In the genomic region with DNA sequence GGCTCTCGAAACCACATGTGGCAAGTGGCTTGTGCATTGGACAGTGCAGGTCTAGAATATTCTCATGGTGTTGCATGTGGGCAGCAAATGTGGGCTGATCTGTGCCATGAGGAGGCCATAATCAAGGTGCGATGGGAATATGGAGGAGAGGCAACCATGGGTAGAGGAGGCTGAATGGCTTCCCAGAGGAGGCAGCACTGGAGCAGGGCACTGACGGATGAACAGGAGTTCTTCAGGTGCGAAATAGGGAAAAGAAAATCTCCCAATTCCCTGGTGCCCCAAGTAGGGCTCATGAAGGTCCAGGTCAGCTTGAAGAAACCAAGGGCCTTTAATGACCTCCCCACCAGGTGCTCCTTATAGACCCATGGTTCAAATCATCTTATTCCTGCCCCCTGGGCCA, we compare ENCODE assay signal across 19 cellular contexts.
DNase-seq lines count a peak whose midpoint lies in the region; ATAC-seq lines count a peak whose summit lies in the region.
"Had no signal": no experiment of that assay in that cellular context is flagged by ENCODE, and none has a peak within 500 bp of the region (broad histone marks: within the 10 kb centered on the region; RNA-seq: fewer than 3 reads in every experiment).

No MANE protein-coding gene starts in this region.

- no peaks in the 10 kb centered on the region for H3K36me3 Mint-ChIP-seq in activated naive CD8-positive, alpha-beta T cell treated with anti-CD3 and anti-CD28 coated beads, Interleukin-2, amount 10 ng/mL, durations not matched to agents 7 days and 5 days
- H3K36me3 Mint-ChIP-seq in activated naive CD8-positive, alpha-beta T cell treated with anti-CD3 and anti-CD28 coated beads, Interleukin-2, amount 50 U/mL, for 24 hours (ENCODE audit: low read depth), result no peaks in the 10 kb centered on the region
- H3K36me3 Mint-ChIP-seq in CD4-positive, alpha-beta memory T cell, result no peaks in the 10 kb centered on the region
- H3K36me3 Mint-ChIP-seq in T-helper 17 cell (ENCODE audit: low read depth), result no peaks in the 10 kb centered on the region
- H3K36me3 Mint-ChIP-seq: CD4-positive, CD25-positive, alpha-beta regulatory T cell had no signal

- H3K79me1 ChIP-seq in trophoblast cell (ENCODE audit: low read length), result peaks cover 49% of the 10 kb centered on the region

- no peak overlapping the region for H4K12ac ChIP-seq in trophoblast cell (ENCODE audit: low read depth, low read length)

- H3K9me3 Mint-ChIP-seq in activated naive CD8-positive, alpha-beta T cell treated with anti-CD3 and anti-CD28 coated beads, Interleukin-2, amount 10 ng/mL, durations not matched to agents 7 days and 5 days, result peaks cover 8% of the 10 kb centered on the region
- peaks cover 4% of the 10 kb centered on the region for H3K9me3 Mint-ChIP-seq in activated naive CD8-positive, alpha-beta T cell treated with anti-CD3 and anti-CD28 coated beads, Interleukin-2, amount 50 U/mL, for 24 hours
- H3K9me3 Mint-ChIP-seq in CD4-positive, alpha-beta memory T cell, result peaks cover 0 to 10% (median 5%) of the 10 kb centered on the region in 8 donors

- H3K14ac ChIP-seq in trophoblast cell (ENCODE audit: low read length), result no peak overlapping the region

- ATAC-seq in activated naive CD8-positive, alpha-beta T cell treated with anti-CD3 and anti-CD28 coated beads, Interleukin-2, amount 10 ng/mL, durations not matched to agents 7 days and 5 days (ENCODE audit: low read depth), result no peak
- no peak for ATAC-seq in activated naive CD8-positive, alpha-beta T cell treated with anti-CD3 and anti-CD28 coated beads, Interleukin-2, amount 50 U/mL, for 24 hours
- ATAC-seq in T-helper 17 cell (no peak), HG03095 (IDR thresholded peaks at IDR 0.05; ENCODE audit: unreplicated experiment) (no peak)
- ATAC-seq: GM23338 had no signal

- no CpG with 5 or more reads among the region's 4 CpGs for WGBS in trophoblast cell (ENCODE audit: extremely low coverage, insufficient coverage, insufficient read length)

- no peak overlapping the region for H2AFZ ChIP-seq in trophoblast cell (ENCODE audit: insufficient read depth, low read length, poor library complexity)
- H2AFZ ChIP-seq: GM23338 had no signal

- H2BK12ac ChIP-seq in trophoblast cell (ENCODE audit: low read length), result peak overlapping the region; percentile 97

- H3K4me1 ChIP-seq in CD4-positive, alpha-beta memory T cell (ENCODE audit: insufficient read depth, low read length), result peaks cover 22% of the 10 kb centered on the region
- H3K4me1 ChIP-seq in trophoblast cell (ENCODE audit: control insufficient read depth in 1 of 2, insufficient read depth in 2 of 2, low read length in 2 of 2), result peaks cover 42 to 45% of the 10 kb centered on the region in 2 experiments

- no peak overlapping the region for H2BK120ac ChIP-seq in trophoblast cell (ENCODE audit: insufficient read depth, low read length, poor library complexity)

- no peaks in the 10 kb centered on the region for H3K27me3 ChIP-seq in CD4-positive, alpha-beta memory T cell (ENCODE audit: insufficient read depth, low read length)
- H3K27me3 ChIP-seq in trophoblast cell (ENCODE audit: insufficient read depth, low read length), result no peaks in the 10 kb centered on the region

- no peak overlapping the region for H3K4me3 Mint-ChIP-seq in activated naive CD8-positive, alpha-beta T cell treated with anti-CD3 and anti-CD28 coated beads, Interleukin-2, amount 10 ng/mL, durations not matched to agents 7 days and 5 days
- no peak overlapping the region for H3K4me3 Mint-ChIP-seq in activated naive CD8-positive, alpha-beta T cell treated with anti-CD3 and anti-CD28 coated beads, Interleukin-2, amount 50 U/mL, for 24 hours
- H3K4me3 Mint-ChIP-seq in CD4-positive, alpha-beta memory T cell, result no peak overlapping the region
- H3K4me3 Mint-ChIP-seq in T-helper 17 cell, result peak overlapping the region; percentile 36
- H3K4me3 Mint-ChIP-seq: CD4-positive, CD25-positive, alpha-beta regulatory T cell; GM23338; HFFc6 had no signal

- POLR2A ChIA-PET in activated naive CD8-positive, alpha-beta T cell treated with anti-CD3 and anti-CD28 coated beads, Interleukin-2, amount 10 ng/mL, durations not matched to agents 7 days and 5 days (lab: Charles Lee), result no interaction called here
- POLR2A ChIA-PET in CD4-positive, alpha-beta memory T cell (lab: Charles Lee; ENCODE audit: partially characterized antibody), result no interaction called here

- no peak overlapping the region for H3K4ac ChIP-seq in trophoblast cell (ENCODE audit: low read depth, low read length)

- no peak overlapping the region for H3K4me2 ChIP-seq in trophoblast cell (ENCODE audit: low read length)
- H3K4me2 ChIP-seq: GM23338, KMS-11 had no signal

- no peaks in the 10 kb centered on the region for H3K36me3 ChIP-seq in CD4-positive, alpha-beta memory T cell (ENCODE audit: insufficient read depth, low read length)
- H3K36me3 ChIP-seq in trophoblast cell (ENCODE audit: control insufficient read depth in 1 of 2, insufficient read depth in 2 of 2, low read length in 2 of 2), result no peaks in the 10 kb centered on the region

- H3K4me3 ChIP-seq in CD4-positive, alpha-beta memory T cell (ENCODE audit: low read length in 2 of 2), result no peak overlapping the region
- H3K4me3 ChIP-seq in trophoblast cell (ENCODE audit: low read depth, low read length), result no peak overlapping the region
- H3K4me3 ChIP-seq: GM23338 had no signal

- CTCF ChIA-PET in CD4-positive, alpha-beta memory T cell (lab: Charles Lee; ENCODE audit: partially characterized antibody), result interaction anchor here (1.1 to 1.3 kb wide), 2 partner anchors 10 to 285 kb away, joined by 3 to 6 read pairs; no protein-coding TSS in a partner anchor

- no peak overlapping the region for H2BK5ac ChIP-seq in trophoblast cell (ENCODE audit: low read depth, low read length, poor library complexity)

- no peaks in the 10 kb centered on the region for H3K27me3 Mint-ChIP-seq in activated naive CD8-positive, alpha-beta T cell treated with anti-CD3 and anti-CD28 coated beads, Interleukin-2, amount 10 ng/mL, durations not matched to agents 7 days and 5 days
- no peaks in the 10 kb centered on the region for H3K27me3 Mint-ChIP-seq in activated naive CD8-positive, alpha-beta T cell treated with anti-CD3 and anti-CD28 coated beads, Interleukin-2, amount 50 U/mL, for 24 hours
- no peaks in the 10 kb centered on the region for H3K27me3 Mint-ChIP-seq in CD4-positive, alpha-beta memory T cell
- no peaks in the 10 kb centered on the region for H3K27me3 Mint-ChIP-seq in T-helper 17 cell

- H3K27ac ChIP-seq in CD4-positive, alpha-beta memory T cell (ENCODE audit: low read depth, low read length), result no peak overlapping the region
- H3K27ac ChIP-seq in trophoblast cell (ENCODE audit: low read depth, low read length), result no peak overlapping the region
- H3K27ac ChIP-seq: KMS-11 had no signal

- no peak overlapping the region for H3K18ac ChIP-seq in trophoblast cell (ENCODE audit: low read length)

- H2AK5ac ChIP-seq in trophoblast cell (ENCODE audit: low read length), result peak overlapping the region; percentile 19

- peaks cover 0 to 3% of the 10 kb centered on the region in 2 donors for H3K9me3 ChIP-seq in CD4-positive, alpha-beta memory T cell (ENCODE audit: control insufficient read depth in 1 of 2, low read length in 2 of 2)
- no peaks in the 10 kb centered on the region for H3K9me3 ChIP-seq in T-helper 17 cell (ENCODE audit: control insufficient read depth, low read length, poor library complexity, severe bottlenecking)
- peaks cover 8% of the 10 kb centered on the region for H3K9me3 ChIP-seq in trophoblast cell (ENCODE audit: insufficient read depth, low read depth, low read length)

- H3K9ac ChIP-seq in trophoblast cell (ENCODE audit: low read length), result peak overlapping the region; percentile 10
- H3K9ac ChIP-seq: KMS-11 had no signal

- peak overlapping the region; percentile 42 for H3K27ac Mint-ChIP-seq in activated naive CD8-positive, alpha-beta T cell treated with anti-CD3 and anti-CD28 coated beads, Interleukin-2, amount 10 ng/mL, durations not matched to agents 7 days and 5 days
- H3K27ac Mint-ChIP-seq in activated naive CD8-positive, alpha-beta T cell treated with anti-CD3 and anti-CD28 coated beads, Interleukin-2, amount 50 U/mL, for 24 hours, result no peak overlapping the region
- peak overlapping the region in 6 of 7 donors; percentile 18 to 95 (median 55) for H3K27ac Mint-ChIP-seq in CD4-positive, alpha-beta memory T cell
- peak overlapping the region; percentile 41 for H3K27ac Mint-ChIP-seq in T-helper 17 cell
- H3K27ac Mint-ChIP-seq: GM23338, HFFc6 had no signal

- intact Hi-C loops in CD4-positive, alpha-beta memory T cell (cut with micrococcal nuclease), result no loop called here

- H3K79me2 ChIP-seq in trophoblast cell (ENCODE audit: control insufficient read depth, insufficient read depth, low read length, poor library complexity), result peaks cover 15% of the 10 kb centered on the region

- peak overlapping the region; percentile 99 for H4K91ac ChIP-seq in trophoblast cell (ENCODE audit: low read depth, low read length)

- peaks cover 6% of the 10 kb centered on the region for H3K4me1 Mint-ChIP-seq in activated naive CD8-positive, alpha-beta T cell treated with anti-CD3 and anti-CD28 coated beads, Interleukin-2, amount 10 ng/mL, durations not matched to agents 7 days and 5 days
- peaks cover 17% of the 10 kb centered on the region for H3K4me1 Mint-ChIP-seq in activated naive CD8-positive, alpha-beta T cell treated with anti-CD3 and anti-CD28 coated beads, Interleukin-2, amount 50 U/mL, for 24 hours
- peaks cover 4 to 22% (median 11%) of the 10 kb centered on the region in 4 donors for H3K4me1 Mint-ChIP-seq in CD4-positive, alpha-beta memory T cell
- H3K4me1 Mint-ChIP-seq in T-helper 17 cell, result peaks cover 6% of the 10 kb centered on the region
- H3K4me1 Mint-ChIP-seq: GM23338 had no signal

- H4K8ac ChIP-seq in trophoblast cell (ENCODE audit: low read depth, low read length), result no peak overlapping the region

- no peak for DNase-seq in activated naive CD8-positive, alpha-beta T cell treated with anti-CD3 and anti-CD28 coated beads, Interleukin-2, amount 10 ng/mL, durations not matched to agents 7 days and 5 days
- no peak for DNase-seq in activated naive CD8-positive, alpha-beta T cell treated with anti-CD3 and anti-CD28 coated beads, Interleukin-2, amount 50 U/mL, for 24 hours
- no peak for DNase-seq in CD4-positive, alpha-beta memory T cell
- DNase-seq in T-helper 17 cell, result no peak
- DNase-seq in trophoblast cell, result no peak
- no peak for DNase-seq in activated CD8-positive, alpha-beta memory T cell treated with anti-CD3 and anti-CD28 coated beads, Interleukin-2, amount 50 U/mL, for 4 hours
- no peak for DNase-seq in DMS153 (lab: John Stamatoyannopoulos, UW)
- DNase-seq: 8988T; C1 segment of cervical spinal cord; Calu3; CD4-positive, CD25-positive, alpha-beta regulatory T cell; DMS53; DND-41; EL; HCEC 1CT; HFFc6 had no signal

- no peak overlapping the region for H3K23ac ChIP-seq in trophoblast cell (ENCODE audit: low read length)
